26 cellular contexts compared by ENCODE assay signal in the genomic region with DNA sequence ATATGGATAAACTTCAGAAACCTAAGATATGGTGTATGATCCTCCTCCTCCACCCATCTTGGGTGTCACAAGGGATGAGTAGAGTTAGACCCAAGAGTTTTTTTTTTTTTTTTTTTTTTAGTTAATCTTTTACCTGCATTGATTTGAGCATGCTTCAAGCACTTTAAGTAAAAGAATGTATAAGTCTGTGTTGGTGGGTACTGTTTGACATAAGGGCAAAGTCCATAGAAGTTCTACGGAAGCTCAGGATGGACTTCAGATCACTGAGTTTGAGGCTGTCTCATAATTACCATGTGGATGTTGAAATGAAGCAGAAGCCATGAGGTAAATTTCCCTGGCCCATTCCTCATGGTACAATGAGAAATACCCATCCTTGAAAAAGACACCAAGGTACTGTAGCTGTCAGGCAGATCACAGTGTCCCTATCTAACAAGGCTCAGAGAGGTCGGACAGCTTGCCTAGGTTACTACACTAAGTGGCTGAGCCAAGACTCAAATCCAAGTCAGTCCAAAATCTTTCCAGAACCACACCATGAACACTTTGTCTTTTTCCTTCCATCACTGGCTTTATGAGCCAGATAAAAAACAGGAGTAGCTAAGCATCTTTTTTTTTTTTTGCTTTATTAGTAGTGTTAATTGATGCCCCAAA.
"Had no signal": no experiment of that assay in that cellular context is flagged by ENCODE, and none has a peak within 500 bp of the region (broad histone marks: within the 10 kb centered on the region; RNA-seq: fewer than 3 reads in every experiment).

No MANE protein-coding gene starts in this region.

- DNase-seq: hypothalamus; immature natural killer cell; kidney; left colon; left lung; lower lobe of right lung; mammary epithelial cell; mesendoderm; naive B cell; ovary; retina; right cardiac atrium; stimulated activated CD4-positive, alpha-beta T cell treated with anti-CD3 and anti-CD28 coated beads, Interleukin-1b, Interleukin-23, amount 100 ng/mL, for 48 hours; stimulated activated CD4-positive, alpha-beta T cell treated with anti-CD3 and anti-CD28 coated beads, Interleukin-2, amount 100 ng/mL, for 48 hours; stimulated activated CD4-positive, alpha-beta T cell treated with anti-CD3 and anti-CD28 coated beads, Interleukin-4, amount 100 ng/mL, for 4 hours; stimulated activated CD8-positive, alpha-beta memory T cell treated with anti-CD3 and anti-CD28 coated beads, Interleukin-4, amount 100 ng/mL, for 48 hours; stimulated activated naive CD4-positive, alpha-beta T cell treated with Interleukin-2 at 50 U/mL for 16 hours; stimulated activated naive CD8-positive, alpha-beta T cell treated with anti-CD3 and anti-CD28 coated beads, Interleukin-15, amount 100 ng/mL, for 72 hours; upper lobe of left lung had no signal

- H3K4me1 Mint-ChIP-seq: immature natural killer cell; mesothelial cell of epicardium; naive B cell; stimulated activated memory B cell treated with anti-CD40 and anti-IgM and Interleukin-4, amounts not matched to agents 10 μg/mL and 1 μg/mL and 100 μg/mL, for 72 hours; stimulated activated naive CD8-positive, alpha-beta T cell treated with anti-CD3 and anti-CD28 coated beads, Interleukin-15, amount 100 ng/mL, for 72 hours had no signal

- H3K36me3 Mint-ChIP-seq: immature natural killer cell; mesothelial cell of epicardium; naive B cell; natural killer cell treated with Interleukin-12 subunit alpha and Interleukin-12 subunit beta and Interleukin-15 and Interleukin-18, amount 100 ng/mL, for 72 hours; stimulated activated memory B cell treated with anti-CD40 and anti-IgM and Interleukin-4, amounts not matched to agents 10 μg/mL and 1 μg/mL and 100 μg/mL, for 72 hours had no signal

- H3K9me3 ChIP-seq: lower lobe of right lung, ovary, tibial nerve, upper lobe of left lung, vagina had no signal

- H3K27me3 Mint-ChIP-seq: naive B cell; natural killer cell treated with Interleukin-12 subunit alpha and Interleukin-12 subunit beta and Interleukin-15 and Interleukin-18, amount 100 ng/mL, for 72 hours; stimulated activated memory B cell treated with anti-CD40 and anti-IgM and Interleukin-4, amounts not matched to agents 10 μg/mL and 1 μg/mL and 100 μg/mL, for 72 hours; stimulated activated naive CD8-positive, alpha-beta T cell treated with anti-CD3 and anti-CD28 coated beads, Interleukin-15, amount 100 ng/mL, for 72 hours had no signal

- H3K27ac ChIP-seq: left lung, lower lobe of right lung, ovary, tibial nerve, upper lobe of left lung, vagina had no signal

- H3K4me2 ChIP-seq: smooth muscle cell had no signal

- H3K27ac Mint-ChIP-seq: immature natural killer cell; mesothelial cell of epicardium; naive B cell; natural killer cell treated with Interleukin-12 subunit alpha and Interleukin-12 subunit beta and Interleukin-15 and Interleukin-18, amount 100 ng/mL, for 72 hours; progenitor cell of endocrine pancreas; stimulated activated memory B cell treated with anti-CD40 and anti-IgM and Interleukin-4, amounts not matched to agents 10 μg/mL and 1 μg/mL and 100 μg/mL, for 72 hours; stimulated activated naive CD8-positive, alpha-beta T cell treated with anti-CD3 and anti-CD28 coated beads, Interleukin-15, amount 100 ng/mL, for 72 hours had no signal

- H3K27me3 ChIP-seq: left lung, ovary, tibial nerve, upper lobe of left lung, vagina had no signal

- H3K4me1 ChIP-seq: left lung, lower lobe of right lung, upper lobe of left lung, vagina had no signal

- H3K4me3 ChIP-seq: left lung, lower lobe of right lung, ovary, smooth muscle cell, tibial nerve, upper lobe of left lung, vagina had no signal

- H3K36me3 ChIP-seq: left lung, lower lobe of right lung, ovary, tibial nerve, upper lobe of left lung, vagina had no signal

- H3K4me3 Mint-ChIP-seq: immature natural killer cell; mesothelial cell of epicardium; naive B cell; natural killer cell treated with Interleukin-12 subunit alpha and Interleukin-12 subunit beta and Interleukin-15 and Interleukin-18, amount 100 ng/mL, for 72 hours; stimulated activated memory B cell treated with anti-CD40 and anti-IgM and Interleukin-4, amounts not matched to agents 10 μg/mL and 1 μg/mL and 100 μg/mL, for 72 hours; stimulated activated naive CD8-positive, alpha-beta T cell treated with anti-CD3 and anti-CD28 coated beads, Interleukin-15, amount 100 ng/mL, for 72 hours had no signal

- ATAC-seq: left colon; left lung; lower lobe of right lung; natural killer cell treated with Interleukin-12 subunit alpha and Interleukin-12 subunit beta and Interleukin-15 and Interleukin-18, amount 100 ng/mL, for 72 hours; right cardiac atrium; stimulated activated memory B cell treated with anti-CD40 and anti-IgM and Interleukin-4, amounts not matched to agents 10 μg/mL and 1 μg/mL and 100 μg/mL, for 72 hours; stimulated activated naive CD8-positive, alpha-beta T cell treated with anti-CD3 and anti-CD28 coated beads, Interleukin-15, amount 100 ng/mL, for 72 hours had no signal
